3 cellular contexts compared by ENCODE assay signal in genomic region chr4:160595646-160596045, GRCh38.
"Had no signal": no experiment of that assay in that cellular context is flagged by ENCODE, and none has a peak within 500 bp of the region (broad histone marks: within the 10 kb centered on the region; RNA-seq: fewer than 3 reads in every experiment).

No MANE protein-coding gene starts in this region.

- H3K4me3 ChIP-seq: GM12878 had no signal

- ATAC-seq: GM12878 had no signal

- DNase-seq: GDM1, GF-D8 had no signal
